8 cellular contexts compared by ENCODE assay signal in genomic region chr20:3927486-3928291, GRCh38. TPM values are rescaled to one million over a fixed set of nuclear protein-coding genes. Genes with fewer than 3 reads are reported as not detected.
A peak's percentile ranks its signal among the peaks of the same experiment; 100 is the strongest.
DNase-seq lines count a peak whose midpoint lies in the region; ATAC-seq and TF ChIP-seq lines count a peak whose summit lies in the region.

No MANE protein-coding gene starts in this region.

- no peaks in the 10 kb centered on the region for H3K27me3 Mint-ChIP-seq in activated T-cell treated with anti-CD3 and anti-CD28 coated beads, Interleukin-2, amount 50 U/mL, for 4 hours (ENCODE audit: low read depth)

- no peaks in the 10 kb centered on the region for H3K9me3 ChIP-seq in mucosa of descending colon

- DNase-seq in DMS 273 treated with DMSO at 0.1 percent for 48 hours (lab: John Stamatoyannopoulos, UW) (peak; percentile 80), NCI-H2171 (lab: John Stamatoyannopoulos, UW) (peak; percentile 96), amniotic epithelial cell (ENCODE audit: low read depth) (peak; percentile 71), mucosa of descending colon (no peak)
- no peak for DNase-seq in activated T-cell treated with anti-CD3 and anti-CD28 coated beads, Interleukin-2, amount 50 U/mL, for 4 hours

- intact Hi-C loops in mucosa of descending colon (cut with DNase I, micrococcal nuclease) = no loop called here

- no peaks in the 10 kb centered on the region for H3K4me1 ChIP-seq in mucosa of descending colon (ENCODE audit: low read depth)

- peaks cover 14% of the 10 kb centered on the region for H3K36me3 Mint-ChIP-seq in activated T-cell treated with anti-CD3 and anti-CD28 coated beads, Interleukin-2, amount 50 U/mL, for 4 hours (ENCODE audit: insufficient read depth)

- H3K4me3 Mint-ChIP-seq in activated T-cell treated with anti-CD3 and anti-CD28 coated beads, Interleukin-2, amount 50 U/mL, for 4 hours = no peak overlapping the region

- no peaks in the 10 kb centered on the region for H3K9me3 Mint-ChIP-seq in activated T-cell treated with anti-CD3 and anti-CD28 coated beads, Interleukin-2, amount 50 U/mL, for 4 hours

- peaks cover 51% of the 10 kb centered on the region for H3K4me1 Mint-ChIP-seq in activated T-cell treated with anti-CD3 and anti-CD28 coated beads, Interleukin-2, amount 50 U/mL, for 4 hours (ENCODE audit: low read depth)

- ATAC-seq in mucosa of descending colon (peak; percentile 17), HG02610 (IDR thresholded peaks at IDR 0.05; ENCODE audit: unreplicated experiment) (no peak), GM21515 (IDR thresholded peaks at IDR 0.05; ENCODE audit: unreplicated experiment) (no peak), GM21526 (IDR thresholded peaks at IDR 0.05; ENCODE audit: low FRiP score, unreplicated experiment) (no peak)
- ATAC-seq in activated T-cell treated with anti-CD3 and anti-CD28 coated beads, Interleukin-2, amount 50 U/mL, for 4 hours = no peak

- TF ChIP-seq CTCF in mucosa of descending colon (IDR thresholded peaks at IDR 0.05) = no peak

- H3K36me3 ChIP-seq in mucosa of descending colon (ENCODE audit: low read depth) = no peaks in the 10 kb centered on the region

- H3K4me3 ChIP-seq in mucosa of descending colon = no peak overlapping the region

RNA-seq across cellular contexts. Expression of gene PANK2, which starts 38.5 kb away (rescaled TPM):
- total RNA-seq in mucosa of descending colon = 10 to 100 TPM; 27.6 to 42.3 (median 29.6) TPM
- total RNA-seq in activated T-cell treated with anti-CD3 and anti-CD28 coated beads, Interleukin-2, amount 50 U/mL, for 4 hours = 10 to 100 TPM; 32.9 to 37.3 (median 34.1) TPM

Comparison
In these comparisons a context has a peak if more than half of its experiments do, and no peak if none do; other contexts are left out.
1. DNase-seq: peak in DMS 273 treated with DMSO at 0.1 percent for 48 hours (single experiment), NCI-H2171 (single experiment) and amniotic epithelial cell (single experiment); none in mucosa of descending colon (0 of 3) and activated T-cell treated with anti-CD3 and anti-CD28 coated beads, Interleukin-2, amount 50 U/mL, for 4 hours (single experiment).